20 cellular contexts compared by ENCODE assay signal in genomic region chr3:156722219-156722618, GRCh38. TPM values are rescaled to one million over a fixed set of nuclear protein-coding genes. Genes with fewer than 3 reads are reported as not detected.
DNase-seq lines count a peak whose midpoint lies in the region; ATAC-seq, FAIRE-seq and TF ChIP-seq lines count a peak whose summit lies in the region.
"Had no signal": no experiment of that assay in that cellular context is flagged by ENCODE, and none has a peak within 500 bp of the region (broad histone marks: within the 10 kb centered on the region; RNA-seq: fewer than 3 reads in every experiment).

No MANE protein-coding gene starts in this region.

- intact Hi-C loops in activated T-helper 1 cell treated with anti-CD3 and anti-CD28 coated beads, Interleukin-12 subunit alpha, Interleukin-12 subunit beta, Interleukin-2, Interleukin-4 antibody, amounts not matched to agents 30 ng/mL and 10 ng/mL and 1 ng/mL, durations not matched to agents 14 hours and 24 hours and 36 hours (cut with micrococcal nuclease): loop anchor here (5.0 kb wide), 1 partner anchor 65 kb away; no protein-coding TSS in a partner anchor

- DNase-seq in A549 (ENCODE audit: low read depth in 1 of 2, low spot score in 1 of 2): no peak
- no peak for DNase-seq in RWPE2 (ENCODE audit: low spot score)
- DNase-seq in keratinocyte (ENCODE audit: low read depth, low spot score): no peak
- no peak for DNase-seq in activated T-helper 1 cell treated with anti-CD3 and anti-CD28 coated beads, Interleukin-12 subunit alpha, Interleukin-12 subunit beta, Interleukin-2, Interleukin-4 antibody, amounts not matched to agents 30 ng/mL and 10 ng/mL and 1 ng/mL, durations not matched to agents 14 hours and 24 hours and 36 hours (ENCODE audit: low spot score)
- no peak for DNase-seq in H4 (ENCODE audit: low spot score)
- no peak for DNase-seq in NCI-H1092 treated with DMSO at 0.1 percent for 48 hours (lab: John Stamatoyannopoulos, UW)
- DNase-seq: BE2C; CD4-positive, alpha-beta memory T cell; MV-4-11; NCI-H1417 treated with DMSO at 0.1 percent for 48 hours; NCI-H2029; NCI-H2171; NCI-H446 treated with DMSO at 0.1 percent for 48 hours; NCI-H774; Peyer's patch; Right ventricle myocardium superior had no signal

- dilution Hi-C loops in keratinocyte (cut with MboI; ENCODE audit: extremely low pct_ligation_motif_present, low sequenced_read_pairs): no loop called here

- H3K27me3 ChIP-seq in ACC112 (ENCODE audit: insufficient read depth, low read length): no peaks in the 10 kb centered on the region
- no peaks in the 10 kb centered on the region for H3K27me3 ChIP-seq in RWPE2 (ENCODE audit: insufficient read depth, poor library complexity, severe bottlenecking)
- H3K27me3 ChIP-seq in keratinocyte (ENCODE audit: control insufficient read depth, extremely low read depth, insufficient read depth, low read length): no peaks in the 10 kb centered on the region
- H3K27me3 ChIP-seq: BE2C, Peyer's patch had no signal

- FAIRE-seq in A549 (lab: Jason Lieb, UNC) (no peak), keratinocyte (lab: Jason Lieb, UNC) (no peak)

- no peak overlapping the region for H3K9ac ChIP-seq in keratinocyte (ENCODE audit: control insufficient read depth, extremely low read depth, insufficient read depth, low read length)

- H3K36me3 ChIP-seq in ACC112 (ENCODE audit: insufficient read depth, low read length) (peaks cover 19% of the 10 kb centered on the region), RWPE2 (ENCODE audit: low read depth) (peaks cover 27% of the 10 kb centered on the region), keratinocyte (ENCODE audit: control insufficient read depth in 2 of 2, extremely low read depth in 1 of 2, insufficient read depth in 2 of 2, low read length in 2 of 2) (peaks cover 1 to 8% of the 10 kb centered on the region in 2 experiments)
- H3K36me3 ChIP-seq: BE2C, HAP-1, Peyer's patch had no signal

- H3K4me1 Mint-ChIP-seq in activated T-helper 1 cell treated with anti-CD3 and anti-CD28 coated beads, Interleukin-12 subunit alpha, Interleukin-12 subunit beta, Interleukin-2, Interleukin-4 antibody, amounts not matched to agents 30 ng/mL and 10 ng/mL and 1 ng/mL, durations not matched to agents 14 hours and 24 hours and 36 hours (ENCODE audit: low read depth): peaks cover 19% of the 10 kb centered on the region

- H3K9me3 ChIP-seq in A549 (no peaks in the 10 kb centered on the region), RWPE2 (ENCODE audit: severe bottlenecking) (no peaks in the 10 kb centered on the region), keratinocyte (ENCODE audit: control insufficient read depth, low read depth, low read length) (no peaks in the 10 kb centered on the region)
- H3K9me3 ChIP-seq: BE2C, HAP-1, Peyer's patch had no signal

- H3K9me1 ChIP-seq in keratinocyte (ENCODE audit: control insufficient read depth, extremely low read depth, insufficient read depth, low read length): no peaks in the 10 kb centered on the region

- TF ChIP-seq POLR2A in A549 (IDR thresholded peaks at IDR 0.05; ENCODE audit: low read length): no peak

- no peaks in the 10 kb centered on the region for H4K20me1 ChIP-seq in keratinocyte (ENCODE audit: control insufficient read depth, extremely low read depth, insufficient read depth, low read length)

- H3K27ac ChIP-seq in A549 (0 out of 6 replicates have a peak overlapping the region, but pooled peaks of 1 of the 2 experiments have one; percentile 34), ACC112 (ENCODE audit: low read depth, low read length) (peak overlapping the region; percentile 64), RWPE2 (ENCODE audit: poor library complexity, severe bottlenecking) (peak overlapping the region; percentile 54), keratinocyte (ENCODE audit: control insufficient read depth, insufficient read depth, low read length) (peak overlapping the region; percentile 13)
- H3K27ac ChIP-seq: Peyer's patch had no signal

- no peak overlapping the region for H3K4me2 ChIP-seq in A549
- H3K4me2 ChIP-seq in keratinocyte (ENCODE audit: control insufficient read depth, extremely low read depth, insufficient read depth, low read depth, low read length): no peak overlapping the region

- H2AFZ ChIP-seq in ACC112 (ENCODE audit: low read length, unreplicated experiment) (no peak overlapping the region), keratinocyte (ENCODE audit: control insufficient read depth, low read length) (no peak overlapping the region)

- CTCF ChIA-PET in A549 (lab: Yijun Ruan, JAX): interaction anchor here (1.0 to 2.0 kb wide), 2 partner anchors 17 to 415 kb away, joined by 3 to 4 read pairs; no protein-coding TSS in a partner anchor

- H3K79me2 ChIP-seq in ACC112 (ENCODE audit: control insufficient read depth, insufficient read depth, low read length, unreplicated experiment) (peaks cover 4% of the 10 kb centered on the region), keratinocyte (ENCODE audit: control insufficient read depth, insufficient read depth, low read length) (no peaks in the 10 kb centered on the region)

- H3K27ac Mint-ChIP-seq in activated T-helper 1 cell treated with anti-CD3 and anti-CD28 coated beads, Interleukin-12 subunit alpha, Interleukin-12 subunit beta, Interleukin-2, Interleukin-4 antibody, amounts not matched to agents 30 ng/mL and 10 ng/mL and 1 ng/mL, durations not matched to agents 14 hours and 24 hours and 36 hours: no peak overlapping the region
- H3K27ac Mint-ChIP-seq: IgD-negative memory B cell had no signal

- H3K4me3 ChIP-seq in A549 (no peak overlapping the region), ACC112 (ENCODE audit: low read depth, low read length) (no peak overlapping the region), RWPE2 (ENCODE audit: severe bottlenecking) (no peak overlapping the region), keratinocyte (ENCODE audit: control insufficient read depth in 2 of 3, extremely low read depth in 1 of 3, insufficient read depth in 2 of 3, low read depth in 1 of 3, low read length in 3 of 3) (no peak overlapping the region)
- H3K4me3 ChIP-seq: HAP-1, Peyer's patch had no signal

- TF ChIP-seq CTCF in A549 (IDR thresholded peaks at IDR 0.05): no peak
- no peak for TF ChIP-seq CTCF in RWPE2 (IDR thresholded peaks at IDR 0.05; ENCODE audit: poor library complexity, severe bottlenecking)
- no peak for TF ChIP-seq CTCF in keratinocyte (optimal IDR thresholded peaks at IDR 0.05 in 1 of 3, IDR thresholded peaks at IDR 0.05 in 1 of 3, conservative IDR thresholded peaks at IDR 0.05 in 1 of 3; ENCODE audit: extremely low read depth in 1 of 3, insufficient read depth in 2 of 3, low read length in 3 of 3)

- POLR2A ChIA-PET in A549 (lab: Yijun Ruan, JAX): no interaction called here

- H3K4me1 ChIP-seq in A549: peaks cover 8% of the 10 kb centered on the region; the same call in 2 of the 3 replicates
- H3K4me1 ChIP-seq in ACC112 (ENCODE audit: control insufficient read depth, insufficient read depth, low read length, unreplicated experiment): peaks cover 21% of the 10 kb centered on the region
- H3K4me1 ChIP-seq in RWPE2 (ENCODE audit: insufficient read depth, poor library complexity, severe bottlenecking): no peaks in the 10 kb centered on the region
- peaks cover 22% of the 10 kb centered on the region for H3K4me1 ChIP-seq in keratinocyte (ENCODE audit: control insufficient read depth, extremely low read depth, insufficient read depth, low read length)
- H3K4me1 ChIP-seq: BE2C, HAP-1, Peyer's patch had no signal

- H3K27me3 Mint-ChIP-seq in activated T-helper 1 cell treated with anti-CD3 and anti-CD28 coated beads, Interleukin-12 subunit alpha, Interleukin-12 subunit beta, Interleukin-2, Interleukin-4 antibody, amounts not matched to agents 30 ng/mL and 10 ng/mL and 1 ng/mL, durations not matched to agents 14 hours and 24 hours and 36 hours (ENCODE audit: insufficient read depth): no peaks in the 10 kb centered on the region
- H3K27me3 Mint-ChIP-seq: CD4-positive, alpha-beta memory T cell; IgD-negative memory B cell had no signal

- no peaks in the 10 kb centered on the region for H3K9me3 Mint-ChIP-seq in activated T-helper 1 cell treated with anti-CD3 and anti-CD28 coated beads, Interleukin-12 subunit alpha, Interleukin-12 subunit beta, Interleukin-2, Interleukin-4 antibody, amounts not matched to agents 30 ng/mL and 10 ng/mL and 1 ng/mL, durations not matched to agents 14 hours and 24 hours and 36 hours
- H3K9me3 Mint-ChIP-seq: CD4-positive, alpha-beta memory T cell had no signal

- peaks cover 15% of the 10 kb centered on the region for H3K36me3 Mint-ChIP-seq in activated T-helper 1 cell treated with anti-CD3 and anti-CD28 coated beads, Interleukin-12 subunit alpha, Interleukin-12 subunit beta, Interleukin-2, Interleukin-4 antibody, amounts not matched to agents 30 ng/mL and 10 ng/mL and 1 ng/mL, durations not matched to agents 14 hours and 24 hours and 36 hours (ENCODE audit: low read depth)
- H3K36me3 Mint-ChIP-seq: CD4-positive, alpha-beta memory T cell; IgD-negative memory B cell had no signal

- TF ChIP-seq EP300 in A549 (IDR thresholded peaks at IDR 0.05): no peak

- no peak for ATAC-seq in A549
- ATAC-seq in RWPE2 (ENCODE audit: low read depth): no peak
- ATAC-seq: SK-N-SH treated with all-trans-retinoic acid at 6 μM for 48 hours had no signal

- TF ChIP-seq RAD21 in A549 (conservative IDR thresholded peaks at IDR 0.05 in 1 of 2, IDR thresholded peaks at IDR 0.05 in 1 of 2): no peak

- H3K4me3 Mint-ChIP-seq in activated T-helper 1 cell treated with anti-CD3 and anti-CD28 coated beads, Interleukin-12 subunit alpha, Interleukin-12 subunit beta, Interleukin-2, Interleukin-4 antibody, amounts not matched to agents 30 ng/mL and 10 ng/mL and 1 ng/mL, durations not matched to agents 14 hours and 24 hours and 36 hours: no peak overlapping the region
- H3K4me3 Mint-ChIP-seq: CD4-positive, alpha-beta memory T cell; IgD-negative memory B cell had no signal

RNA-seq across cellular contexts. Expression of gene TIPARP, which starts 47.8 kb away (rescaled TPM):
- polyA plus RNA-seq in A549 (2011; rRNA removed) (16.5 and 16.7 TPM in 2 replicates), A549 (2017; fragmentation: RNase III; extraction: RNeasy Plus Mini Kit Qiagen cat#74134 plus additional on column Dnase treatment) (11.8 to 13.8 TPM (median 13.3 TPM) in 3 replicates), keratinocyte (41.5 to 62.0 TPM (median 44.6 TPM) in 3 replicates)
- 8.3 and 10.4 TPM in 2 replicates for polyA plus RNA-seq in A549 (2012; cell fraction: cytosol; rRNA removed)
- polyA plus RNA-seq in A549 (2012; cell fraction: nucleus; rRNA removed): 6.4 and 9.5 TPM in 2 replicates
- 32.6 and 35.8 TPM in 2 replicates for polyA minus RNA-seq in A549 (2011; rRNA and poly(A)+ RNA removed)
- polyA plus RNA-seq in keratinocyte (2011; ENCODE audit: low read depth): 22.3 TPM
- 24.6 and 53.9 TPM in 2 replicates for polyA plus RNA-seq in keratinocyte (2011; cell fraction: cytosol; rRNA removed)
- 42.8 and 54.5 TPM in 2 replicates for polyA plus RNA-seq in keratinocyte (2011; cell fraction: nucleus; rRNA removed)
- polyA plus RNA-seq in keratinocyte (2012; ENCODE audit: low replicate concordance): 42.8 and 45.7 TPM in 2 replicates
- 45.3 to 110 TPM (median 47.2 TPM) in 3 replicates for polyA minus RNA-seq in keratinocyte
- 21.5 TPM for polyA minus RNA-seq in keratinocyte (2011; cell fraction: cytosol; rRNA and poly(A)+ RNA removed)
- polyA minus RNA-seq in keratinocyte (2011; cell fraction: nucleus; rRNA and poly(A)+ RNA removed): 50.3 and 114 TPM in 2 replicates
- 20.8 and 21.9 TPM in 2 replicates for total RNA-seq in activated T-helper 1 cell treated with anti-CD3 and anti-CD28 coated beads, Interleukin-12 subunit alpha, Interleukin-12 subunit beta, Interleukin-2, Interleukin-4 antibody, amounts not matched to agents 30 ng/mL and 10 ng/mL and 1 ng/mL, durations not matched to agents 14 hours and 24 hours and 36 hours
- total RNA-seq in H4 (2014; rRNA removed; shearing (Covaris generic)): 43.2 and 45.4 TPM in 2 replicates
